8 cellular contexts compared by ENCODE assay signal in genomic region chr3:73623996-73624362, GRCh38. TPM values are rescaled to one million over a fixed set of nuclear protein-coding genes. Genes with fewer than 3 reads are reported as not detected.
DNase-seq lines count a peak whose midpoint lies in the region; ATAC-seq and TF ChIP-seq lines count a peak whose summit lies in the region.

No MANE protein-coding gene starts in this region.

- no peaks in the 10 kb centered on the region for H4K20me1 ChIP-seq in osteoblast (ENCODE audit: insufficient read depth, low read length)

- H3K27ac ChIP-seq in osteoblast (ENCODE audit: low read depth, low read length): peak overlapping the region; percentile 66

- peaks cover 36% of the 10 kb centered on the region for H3K4me1 ChIP-seq in osteoblast (ENCODE audit: insufficient read depth, low read length)

- no peaks in the 10 kb centered on the region for H3K9me3 ChIP-seq in osteoblast (ENCODE audit: low read depth, low read length)

- H3K27me3 ChIP-seq in osteoblast (ENCODE audit: insufficient read depth, low read length): no peaks in the 10 kb centered on the region

- DNase-seq in COLO668 (lab: John Stamatoyannopoulos, UW; ENCODE audit: unreplicated experiment) (peak; percentile 81), NCI-H82 (lab: John Stamatoyannopoulos, UW) (peak; percentile 73), fibroblast of the aortic adventitia (ENCODE audit: low read depth) (peak; percentile 70), osteoblast (ENCODE audit: insufficient read length, low spot score, missing footprints) (no peak), DMS79 (lab: John Stamatoyannopoulos, UW) (no peak), OCI-M1 (lab: John Stamatoyannopoulos, UW) (no peak)

- peaks cover 50% of the 10 kb centered on the region for H3K79me2 ChIP-seq in osteoblast (ENCODE audit: insufficient read depth, low read length)

- H2AFZ ChIP-seq in osteoblast (ENCODE audit: low read length): peak overlapping the region; percentile 56

- H3K4me3 ChIP-seq in fibroblast of the aortic adventitia (ENCODE audit: low read depth, low read length) (peak overlapping the region; percentile 93), osteoblast (ENCODE audit: insufficient read depth, low read length) (peak overlapping the region; percentile 76)

- H3K36me3 ChIP-seq in osteoblast (ENCODE audit: insufficient read depth, low read length): no peaks in the 10 kb centered on the region

- no peak for TF ChIP-seq CTCF in fibroblast of the aortic adventitia (IDR thresholded peaks at IDR 0.05; ENCODE audit: insufficient read depth, low read length)
- no peak for TF ChIP-seq CTCF in osteoblast (IDR thresholded peaks at IDR 0.05; ENCODE audit: extremely low read depth, low read depth, low read length)

- H3K4me2 ChIP-seq in osteoblast (ENCODE audit: insufficient read depth, low read length): peak overlapping the region; percentile 90

- no peak for ATAC-seq in HG02763 (IDR thresholded peaks at IDR 0.05; ENCODE audit: unreplicated experiment)
- no peak for ATAC-seq in GM21786 (IDR thresholded peaks at IDR 0.05; ENCODE audit: unreplicated experiment)

RNA-seq across cellular contexts. Expression of gene PDZRN3, which starts 0.8 kb away (rescaled TPM):
- total RNA-seq in fibroblast of the aortic adventitia (ENCODE audit: low replicate concordance): 40.5 and 76.8 TPM in 2 replicates
- 18.3 and 26.4 TPM in 2 replicates for total RNA-seq in osteoblast

Comparison
In these comparisons a context has a peak if more than half of its experiments do, and no peak if none do; other contexts are left out.
1. DNase-seq: peak in COLO668 (single experiment), NCI-H82 (single experiment) and fibroblast of the aortic adventitia (single experiment); none in osteoblast (single experiment), DMS79 (single experiment) and OCI-M1 (single experiment).